In the genomic region with DNA sequence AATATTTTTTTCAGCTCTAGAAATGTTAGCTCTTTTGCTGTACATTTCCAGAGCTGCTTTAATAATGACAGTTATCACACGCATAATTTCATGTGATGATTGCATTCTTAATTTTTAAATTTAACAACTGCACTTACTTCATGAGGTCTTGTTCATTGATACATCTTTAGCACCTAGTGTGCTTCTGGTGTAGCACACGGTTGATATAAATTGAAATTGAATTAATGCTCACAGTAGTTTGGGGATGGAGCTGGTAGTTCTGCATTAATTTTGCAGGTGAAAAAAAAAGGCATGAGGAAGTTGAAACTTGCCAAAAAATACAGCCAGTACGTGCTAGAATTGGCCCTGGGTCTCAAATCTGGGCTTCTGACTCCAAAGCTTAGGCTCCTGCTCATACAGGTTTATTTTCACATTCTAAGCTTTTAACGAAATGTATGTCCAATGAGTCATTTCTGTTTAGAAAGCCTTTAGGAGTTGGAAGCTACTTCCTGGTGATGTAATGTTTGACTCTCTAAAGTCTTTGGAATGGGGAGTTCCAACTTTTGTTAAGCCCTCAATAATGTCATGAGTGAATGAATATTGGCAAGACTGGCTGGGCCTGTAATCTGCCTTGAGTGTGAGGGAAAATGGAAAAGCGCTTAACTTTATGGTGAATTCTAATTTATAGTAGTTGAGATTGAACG, we compare ENCODE assay signal across 8 cellular contexts. TPM values are rescaled to one million over a fixed set of nuclear protein-coding genes. Genes with fewer than 3 reads are reported as not detected.
A peak's percentile ranks its signal among the peaks of the same experiment; 100 is the strongest.
DNase-seq lines count a peak whose midpoint lies in the region; ATAC-seq and TF ChIP-seq lines count a peak whose summit lies in the region.

No MANE protein-coding gene starts in this region.

- peaks cover 10% of the 10 kb centered on the region for H3F3A ChIP-seq in GM23338 (replicated peaks; ENCODE audit: low read depth)

- H3K36me3 Mint-ChIP-seq in GM23338 (ENCODE audit: low read depth) = peaks cover 42% of the 10 kb centered on the region

- H3K27me3 Mint-ChIP-seq in GM23338 (ENCODE audit: insufficient read depth, low read depth, poor library complexity) = peaks cover 5% of the 10 kb centered on the region

- peak overlapping the region; percentile 69 for H3K4me2 ChIP-seq in GM23338

- H3K9me3 Mint-ChIP-seq in GM23338 = no peaks in the 10 kb centered on the region

- peak overlapping the region; percentile 84 for H3K27ac Mint-ChIP-seq in GM23338

- H2AFZ ChIP-seq in GM23338 = no peak overlapping the region

- peaks cover 15% of the 10 kb centered on the region; the same call in 1 of the 2 replicates for H3K36me3 ChIP-seq in GM23338 (ENCODE audit: insufficient read depth)

- H3K27ac ChIP-seq in GM23338 (ENCODE audit: low read depth) = peak overlapping the region; percentile 26; the same call in 1 of the 2 replicates

- peaks cover 75% of the 10 kb centered on the region for H4K20me1 ChIP-seq in GM23338 (replicated peaks; ENCODE audit: insufficient read depth)

- H3K4me3 Mint-ChIP-seq in GM23338 = no peak overlapping the region

- peaks cover 41% of the 10 kb centered on the region for H3K4me1 Mint-ChIP-seq in GM23338

- no peak overlapping the region for H3K4me3 ChIP-seq in GM23338

- peaks cover 100% of the 10 kb centered on the region for H3K79me2 ChIP-seq in GM23338 (replicated peaks; ENCODE audit: insufficient read depth)

- DNase-seq in GM23338 (ENCODE audit: low spot score) (no peak), SHP77 treated with DMSO at 0.1 percent for 48 hours (lab: John Stamatoyannopoulos, UW) (peak; percentile 12), fibroblast of peridontal ligament (ENCODE audit: extremely low read depth) (peak; percentile 96), pons (ENCODE audit: low spot score) (peak; percentile 53), mesenteric fat pad (ENCODE audit: low spot score) (no peak), NCI-H1417 treated with DMSO at 0.1 percent for 48 hours (lab: John Stamatoyannopoulos, UW) (no peak)

- TF ChIP-seq CTCF in GM23338 (conservative IDR thresholded peaks at IDR 0.05; ENCODE audit: low read depth in 2 of 2) = no peak

- ATAC-seq in GM23338 = no peak
- no peak for ATAC-seq in HG03439 (IDR thresholded peaks at IDR 0.05; ENCODE audit: unreplicated experiment)
- ATAC-seq in GM21390 (IDR thresholded peaks at IDR 0.05; ENCODE audit: unreplicated experiment) = no peak

- no peaks in the 10 kb centered on the region; the same call in 1 of the 2 replicates for H3K9me2 ChIP-seq in GM23338 (ENCODE audit: insufficient read depth)

- H3K27me3 ChIP-seq in GM23338 (ENCODE audit: insufficient read depth) = no peaks in the 10 kb centered on the region

- H3K4me1 ChIP-seq in GM23338 (ENCODE audit: insufficient read depth) = peaks cover 50% of the 10 kb centered on the region

TF ChIP-seq in GM23338, 12 proteins besides CTCF, POLR2A, EP300 and RAD21:
- TF ChIP-seq EZH2phosphoT487 (IDR thresholded peaks at IDR 0.05; ENCODE audit: unreplicated experiment) (no peak), EZH2 (IDR thresholded peaks at IDR 0.05; ENCODE audit: low read depth, unreplicated experiment) (no peak), CREB1 (CRISPR knock-in tag; IDR thresholded peaks at IDR 0.05; ENCODE audit: low read depth) (no peak), ZNF114 (CRISPR knock-in tag; IDR thresholded peaks at IDR 0.05) (no peak)
- TF ChIP-seq, protein P1, sequence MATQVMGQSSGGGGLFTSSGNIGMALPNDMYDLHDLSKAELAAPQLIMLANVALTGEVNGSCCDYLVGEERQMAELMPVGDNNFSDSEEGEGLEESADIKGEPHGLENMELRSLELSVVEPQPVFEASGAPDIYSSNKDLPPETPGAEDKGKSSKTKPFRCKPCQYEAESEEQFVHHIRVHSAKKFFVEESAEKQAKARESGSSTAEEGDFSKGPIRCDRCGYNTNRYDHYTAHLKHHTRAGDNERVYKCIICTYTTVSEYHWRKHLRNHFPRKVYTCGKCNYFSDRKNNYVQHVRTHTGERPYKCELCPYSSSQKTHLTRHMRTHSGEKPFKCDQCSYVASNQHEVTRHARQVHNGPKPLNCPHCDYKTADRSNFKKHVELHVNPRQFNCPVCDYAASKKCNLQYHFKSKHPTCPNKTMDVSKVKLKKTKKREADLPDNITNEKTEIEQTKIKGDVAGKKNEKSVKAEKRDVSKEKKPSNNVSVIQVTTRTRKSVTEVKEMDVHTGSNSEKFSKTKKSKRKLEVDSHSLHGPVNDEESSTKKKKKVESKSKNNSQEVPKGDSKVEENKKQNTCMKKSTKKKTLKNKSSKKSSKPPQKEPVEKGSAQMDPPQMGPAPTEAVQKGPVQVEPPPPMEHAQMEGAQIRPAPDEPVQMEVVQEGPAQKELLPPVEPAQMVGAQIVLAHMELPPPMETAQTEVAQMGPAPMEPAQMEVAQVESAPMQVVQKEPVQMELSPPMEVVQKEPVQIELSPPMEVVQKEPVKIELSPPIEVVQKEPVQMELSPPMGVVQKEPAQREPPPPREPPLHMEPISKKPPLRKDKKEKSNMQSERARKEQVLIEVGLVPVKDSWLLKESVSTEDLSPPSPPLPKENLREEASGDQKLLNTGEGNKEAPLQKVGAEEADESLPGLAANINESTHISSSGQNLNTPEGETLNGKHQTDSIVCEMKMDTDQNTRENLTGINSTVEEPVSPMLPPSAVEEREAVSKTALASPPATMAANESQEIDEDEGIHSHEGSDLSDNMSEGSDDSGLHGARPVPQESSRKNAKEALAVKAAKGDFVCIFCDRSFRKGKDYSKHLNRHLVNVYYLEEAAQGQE (IDR thresholded peaks at IDR 0.05; ENCODE audit: unreplicated experiment) = no peak
- TF ChIP-seq, protein P2, sequence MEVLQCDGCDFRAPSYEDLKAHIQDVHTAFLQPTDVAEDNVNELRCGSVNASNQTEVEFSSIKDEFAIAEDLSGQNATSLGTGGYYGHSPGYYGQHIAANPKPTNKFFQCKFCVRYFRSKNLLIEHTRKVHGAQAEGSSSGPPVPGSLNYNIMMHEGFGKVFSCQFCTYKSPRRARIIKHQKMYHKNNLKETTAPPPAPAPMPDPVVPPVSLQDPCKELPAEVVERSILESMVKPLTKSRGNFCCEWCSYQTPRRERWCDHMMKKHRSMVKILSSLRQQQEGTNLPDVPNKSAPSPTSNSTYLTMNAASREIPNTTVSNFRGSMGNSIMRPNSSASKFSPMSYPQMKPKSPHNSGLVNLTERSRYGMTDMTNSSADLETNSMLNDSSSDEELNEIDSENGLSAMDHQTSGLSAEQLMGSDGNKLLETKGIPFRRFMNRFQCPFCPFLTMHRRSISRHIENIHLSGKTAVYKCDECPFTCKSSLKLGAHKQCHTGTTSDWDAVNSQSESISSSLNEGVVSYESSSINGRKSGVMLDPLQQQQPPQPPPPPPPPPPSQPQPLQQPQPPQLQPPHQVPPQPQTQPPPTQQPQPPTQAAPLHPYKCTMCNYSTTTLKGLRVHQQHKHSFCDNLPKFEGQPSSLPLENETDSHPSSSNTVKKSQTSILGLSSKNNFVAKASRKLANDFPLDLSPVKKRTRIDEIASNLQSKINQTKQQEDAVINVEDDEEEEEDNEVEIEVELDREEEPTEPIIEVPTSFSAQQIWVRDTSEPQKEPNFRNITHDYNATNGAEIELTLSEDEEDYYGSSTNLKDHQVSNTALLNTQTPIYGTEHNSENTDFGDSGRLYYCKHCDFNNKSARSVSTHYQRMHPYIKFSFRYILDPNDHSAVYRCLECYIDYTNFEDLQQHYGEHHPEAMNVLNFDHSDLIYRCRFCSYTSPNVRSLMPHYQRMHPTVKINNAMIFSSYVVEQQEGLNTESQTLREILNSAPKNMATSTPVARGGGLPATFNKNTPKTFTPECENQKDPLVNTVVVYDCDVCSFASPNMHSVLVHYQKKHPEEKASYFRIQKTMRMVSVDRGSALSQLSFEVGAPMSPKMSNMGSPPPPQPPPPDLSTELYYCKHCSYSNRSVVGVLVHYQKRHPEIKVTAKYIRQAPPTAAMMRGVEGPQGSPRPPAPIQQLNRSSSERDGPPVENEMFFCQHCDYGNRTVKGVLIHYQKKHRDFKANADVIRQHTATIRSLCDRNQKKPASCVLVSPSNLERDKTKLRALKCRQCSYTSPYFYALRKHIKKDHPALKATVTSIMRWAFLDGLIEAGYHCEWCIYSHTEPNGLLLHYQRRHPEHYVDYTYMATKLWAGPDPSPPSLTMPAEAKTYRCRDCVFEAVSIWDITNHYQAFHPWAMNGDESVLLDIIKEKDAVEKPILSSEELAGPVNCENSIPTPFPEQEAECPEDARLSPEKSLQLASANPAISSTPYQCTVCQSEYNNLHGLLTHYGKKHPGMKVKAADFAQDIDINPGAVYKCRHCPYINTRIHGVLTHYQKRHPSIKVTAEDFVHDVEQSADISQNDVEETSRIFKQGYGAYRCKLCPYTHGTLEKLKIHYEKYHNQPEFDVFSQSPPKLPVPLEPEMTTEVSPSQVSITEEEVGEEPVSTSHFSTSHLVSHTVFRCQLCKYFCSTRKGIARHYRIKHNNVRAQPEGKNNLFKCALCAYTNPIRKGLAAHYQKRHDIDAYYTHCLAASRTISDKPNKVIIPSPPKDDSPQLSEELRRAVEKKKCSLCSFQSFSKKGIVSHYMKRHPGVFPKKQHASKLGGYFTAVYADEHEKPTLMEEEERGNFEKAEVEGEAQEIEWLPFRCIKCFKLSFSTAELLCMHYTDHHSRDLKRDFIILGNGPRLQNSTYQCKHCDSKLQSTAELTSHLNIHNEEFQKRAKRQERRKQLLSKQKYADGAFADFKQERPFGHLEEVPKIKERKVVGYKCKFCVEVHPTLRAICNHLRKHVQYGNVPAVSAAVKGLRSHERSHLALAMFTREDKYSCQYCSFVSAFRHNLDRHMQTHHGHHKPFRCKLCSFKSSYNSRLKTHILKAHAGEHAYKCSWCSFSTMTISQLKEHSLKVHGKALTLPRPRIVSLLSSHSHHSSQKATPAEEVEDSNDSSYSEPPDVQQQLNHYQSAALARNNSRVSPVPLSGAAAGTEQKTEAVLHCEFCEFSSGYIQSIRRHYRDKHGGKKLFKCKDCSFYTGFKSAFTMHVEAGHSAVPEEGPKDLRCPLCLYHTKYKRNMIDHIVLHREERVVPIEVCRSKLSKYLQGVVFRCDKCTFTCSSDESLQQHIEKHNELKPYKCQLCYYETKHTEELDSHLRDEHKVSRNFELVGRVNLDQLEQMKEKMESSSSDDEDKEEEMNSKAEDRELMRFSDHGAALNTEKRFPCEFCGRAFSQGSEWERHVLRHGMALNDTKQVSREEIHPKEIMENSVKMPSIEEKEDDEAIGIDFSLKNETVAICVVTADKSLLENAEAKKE (CRISPR knock-in tag; IDR thresholded peaks at IDR 0.05) = no peak

RNA-seq across cellular contexts. Expression of a gene that starts 10.9 kb away (rescaled TPM):
- 142 and 150 TPM in 2 replicates for total RNA-seq in GM23338 (2014; rRNA removed; shearing (Covaris generic))
- polyA plus RNA-seq in GM23338 (2016; fragmentation: Nextera tagmentation; extraction: Ambion mirVana) = 844 and 859 TPM in 2 replicates
- 229 TPM for total RNA-seq in mesenteric fat pad

RNA-seq across cellular contexts. Expression of a gene that starts 36.5 kb away (rescaled TPM):
- total RNA-seq in GM23338 (2014; rRNA removed; shearing (Covaris generic)) = 23.6 and 25.1 TPM in 2 replicates
- polyA plus RNA-seq in GM23338 (2016; fragmentation: Nextera tagmentation; extraction: Ambion mirVana) = 11.0 and 12.8 TPM in 2 replicates
- 15.0 TPM for total RNA-seq in mesenteric fat pad

Comparison
In these comparisons a context has a peak if more than half of its experiments do, and no peak if none do; other contexts are left out.
1. DNase-seq: peak in SHP77 treated with DMSO at 0.1 percent for 48 hours (single experiment), fibroblast of peridontal ligament (single experiment) and pons (single experiment); none in GM23338 (single experiment), mesenteric fat pad (single experiment) and NCI-H1417 treated with DMSO at 0.1 percent for 48 hours (single experiment).